ENCODE assay signal across 20 cellular contexts in genomic region chr11:17747131-17747955, GRCh38. TPM values are rescaled to one million over a fixed set of nuclear protein-coding genes. Genes with fewer than 3 reads are reported as not detected.
"Had no signal": no experiment of that assay in that cellular context is flagged by ENCODE, and none has a peak within 500 bp of the region (broad histone marks: within the 10 kb centered on the region; RNA-seq: fewer than 3 reads in every experiment).

No MANE protein-coding gene starts in this region.

- H3K27me3 ChIP-seq: heart left ventricle, right lobe of liver had no signal

- H3K27ac ChIP-seq: epithelial cell of prostate, heart left ventricle, psoas muscle, right lobe of liver, thoracic aorta had no signal

- DNase-seq: activated CD4-positive, alpha-beta T cell treated with anti-CD3 and anti-CD28 coated beads, Interleukin-2, amount 10 ng/mL, durations not matched to agents 24 days and 14 days; activated CD4-positive, CD25-positive, alpha-beta regulatory T cell; activated CD8-positive, alpha-beta T cell treated with anti-CD3 and anti-CD28 coated beads, Interleukin-2, amount 10 ng/mL, durations not matched to agents 7 days and 5 days; activated naive CD4-positive, alpha-beta T cell; activated naive CD8-positive, alpha-beta T cell treated with anti-CD3 and anti-CD28 coated beads, Interleukin-2, amount 10 ng/mL, durations not matched to agents 7 days and 5 days; foreskin melanocyte; nucleus accumbens; stimulated activated CD4-positive, alpha-beta T cell treated with anti-CD3 and anti-CD28 coated beads, Interleukin-2, amount 100 ng/mL, for 24 hours; T-helper 2 cell had no signal

- H3K4me3 ChIP-seq: heart left ventricle, mucosa of descending colon, psoas muscle, right lobe of liver, thoracic aorta had no signal

- H3K9me3 ChIP-seq: heart left ventricle, mucosa of descending colon, psoas muscle, right lobe of liver, thoracic aorta had no signal

- ATAC-seq: activated CD8-positive, alpha-beta T cell treated with anti-CD3 and anti-CD28 coated beads, Interleukin-2, amount 10 ng/mL, durations not matched to agents 7 days and 5 days; mucosa of descending colon; naive thymus-derived CD8-positive, alpha-beta T cell; psoas muscle; right lobe of liver had no signal

- H3K36me3 ChIP-seq: heart left ventricle, right lobe of liver, thoracic aorta had no signal

RNA-seq across cellular contexts. Expression of gene KCNC1, which starts 12.8 kb away (rescaled TPM):
- total RNA-seq: activated CD4-positive, alpha-beta T cell treated with anti-CD3 and anti-CD28 coated beads, Interleukin-2, amount 10 ng/mL, durations not matched to agents 24 days and 14 days; activated CD8-positive, alpha-beta T cell treated with anti-CD3 and anti-CD28 coated beads, Interleukin-2, amount 10 ng/mL, durations not matched to agents 7 days and 5 days; activated naive CD8-positive, alpha-beta T cell treated with anti-CD3 and anti-CD28 coated beads, Interleukin-2, amount 10 ng/mL, durations not matched to agents 7 days and 5 days; dermis microvascular lymphatic vessel endothelial cell; naive thymus-derived CD8-positive, alpha-beta T cell; right lobe of liver; thoracic aorta had no signal
- polyA plus RNA-seq: fibroblast of lung, heart left ventricle had no signal

RNA-seq across cellular contexts. Expression of gene MYOD1, which starts 28.0 kb away (rescaled TPM):
- total RNA-seq: activated CD4-positive, alpha-beta T cell treated with anti-CD3 and anti-CD28 coated beads, Interleukin-2, amount 10 ng/mL, durations not matched to agents 24 days and 14 days; activated CD8-positive, alpha-beta T cell treated with anti-CD3 and anti-CD28 coated beads, Interleukin-2, amount 10 ng/mL, durations not matched to agents 7 days and 5 days; activated naive CD8-positive, alpha-beta T cell treated with anti-CD3 and anti-CD28 coated beads, Interleukin-2, amount 10 ng/mL, durations not matched to agents 7 days and 5 days; chondrocyte; dermis microvascular lymphatic vessel endothelial cell; fibroblast of lung; heart left ventricle; mucosa of descending colon; naive thymus-derived CD8-positive, alpha-beta T cell; right lobe of liver; thoracic aorta had no signal
- polyA plus RNA-seq: fibroblast of lung; heart left ventricle; naive thymus-derived CD8-positive, alpha-beta T cell; urinary bladder had no signal
